19 cellular contexts compared by ENCODE assay signal in genomic region chr1:168907053-168907452, GRCh38.
DNase-seq lines count a peak whose midpoint lies in the region; ATAC-seq, FAIRE-seq and TF ChIP-seq lines count a peak whose summit lies in the region.
"Had no signal": no experiment of that assay in that cellular context is flagged by ENCODE, and none has a peak within 500 bp of the region (broad histone marks: within the 10 kb centered on the region; RNA-seq: fewer than 3 reads in every experiment).

No MANE protein-coding gene starts in this region.

- TF ChIP-seq CTCF in Caco-2 (IDR thresholded peaks at IDR 0.05; ENCODE audit: insufficient read depth in 1 of 2, low read depth in 1 of 2, low read length in 1 of 2, severe bottlenecking in 1 of 2, unreplicated experiment in 1 of 2) (no peak), nephron progenitor cell (IDR thresholded peaks at IDR 0.05) (no peak)

- H3K27ac Mint-ChIP-seq in Caco-2 (ENCODE audit: unreplicated experiment) (peak overlapping the region; percentile 61), nephron progenitor cell (peak overlapping the region; percentile 53)
- H3K27ac Mint-ChIP-seq: activated naive CD8-positive, alpha-beta T cell; activated T-cell treated with anti-CD3 and anti-CD28 coated beads, Interleukin-2, amount 50 U/mL, for 72 hours; neural progenitor cell had no signal

- H3K36me3 Mint-ChIP-seq in Caco-2 (ENCODE audit: insufficient read depth, unreplicated experiment) (no peaks in the 10 kb centered on the region), nephron progenitor cell (ENCODE audit: low read depth) (no peaks in the 10 kb centered on the region)
- H3K36me3 Mint-ChIP-seq: brain, neural progenitor cell had no signal

- CTCF ChIA-PET in Caco-2 (lab: Charles Lee): interaction anchor here (1.2 to 1.5 kb wide), 2 partner anchors 194 to 303 kb away, joined by 3 to 6 read pairs; no protein-coding TSS in a partner anchor

- no peak overlapping the region for H3K4me3 Mint-ChIP-seq in Caco-2 (ENCODE audit: unreplicated experiment)
- H3K4me3 Mint-ChIP-seq in nephron progenitor cell: no peak overlapping the region
- H3K4me3 Mint-ChIP-seq: activated naive CD8-positive, alpha-beta T cell; activated T-cell treated with anti-CD3 and anti-CD28 coated beads, Interleukin-2, amount 50 U/mL, for 72 hours; brain; neural progenitor cell had no signal

- no peak overlapping the region for H3K4me3 ChIP-seq in Caco-2 (ENCODE audit: low read depth, low read length)
- H3K4me3 ChIP-seq: esophagus squamous epithelium, neural progenitor cell had no signal

- peak; percentile 4 for FAIRE-seq in endometrium (lab: Jason Lieb, UNC)
- FAIRE-seq: G401.6 had no signal

- ATAC-seq in GM21528 (IDR thresholded peaks at IDR 0.05; ENCODE audit: low FRiP score, unreplicated experiment): no peak
- ATAC-seq: activated T-cell treated with anti-CD3 and anti-CD28 coated beads, Interleukin-2, amount 50 U/mL, for 72 hours had no signal

- H3K4me1 ChIP-seq in Caco-2: peaks cover 29% of the 10 kb centered on the region
- H3K4me1 ChIP-seq: neural progenitor cell had no signal

- no peaks in the 10 kb centered on the region for H3K36me3 ChIP-seq in Caco-2 (ENCODE audit: control insufficient read depth, insufficient read depth, low read length)
- H3K36me3 ChIP-seq: esophagus squamous epithelium, neural progenitor cell had no signal

- H3K4me1 Mint-ChIP-seq in Caco-2 (ENCODE audit: low read depth, unreplicated experiment): peaks cover 26% of the 10 kb centered on the region
- H3K4me1 Mint-ChIP-seq in nephron progenitor cell: peaks cover 23% of the 10 kb centered on the region

- POLR2A ChIA-PET in Caco-2 (lab: Charles Lee): interaction anchor here (1.2 kb wide), 1 partner anchor 198 kb away, joined by 3 read pairs; no protein-coding TSS in a partner anchor

- no peaks in the 10 kb centered on the region; the same call in 1 of the 2 replicates for H3K9me3 ChIP-seq in Caco-2
- H3K9me3 ChIP-seq: esophagus squamous epithelium had no signal

- H3K27me3 Mint-ChIP-seq in Caco-2 (ENCODE audit: insufficient read depth, unreplicated experiment) (no peaks in the 10 kb centered on the region), nephron progenitor cell (ENCODE audit: low read depth, poor library complexity) (peaks cover 9% of the 10 kb centered on the region)
- H3K27me3 Mint-ChIP-seq: brain had no signal

- H3K27me3 ChIP-seq in Caco-2 (replicated peaks; ENCODE audit: control insufficient read depth, insufficient read depth, low read length): no peaks in the 10 kb centered on the region
- H3K27me3 ChIP-seq: esophagus squamous epithelium, neural progenitor cell had no signal

- intact Hi-C loops in Caco-2 (cut with micrococcal nuclease; ENCODE audit: unreplicated experiment): loop anchor here (1.0 to 5.0 kb wide), 4 partner anchors 32 to 270 kb away; partner anchors contain the start of gene ATP1B1

- DNase-seq in Caco-2: peak; percentile 52 to 67
- DNase-seq in NCI-H1048 (lab: John Stamatoyannopoulos, UW): peak; percentile 66
- no peak for DNase-seq in nephron progenitor cell
- DNase-seq in activated CD4-positive, alpha-beta T cell treated with anti-CD3 and anti-CD28 coated beads for 48 hours: no peak
- DNase-seq in 8988T: no peak
- DNase-seq in T-helper 2 cell: no peak
- DNase-seq: activated T-cell treated with anti-CD3 and anti-CD28 coated beads, Interleukin-2, amount 50 U/mL, for 72 hours; dermis blood vessel endothelial cell; esophagus squamous epithelium; MM.1S; NCI-H1930; RPMI8226; stimulated activated naive CD4-positive, alpha-beta T cell treated with Interleukin-2 at 50 U/mL for 16 hours had no signal

- no TSS peak for BruUV-seq in Caco-2 (replicated peaks; lab: Mats Ljungman, UMichigan)

- peaks cover 11% of the 10 kb centered on the region for H3K9me3 Mint-ChIP-seq in Caco-2 (ENCODE audit: unreplicated experiment)
- H3K9me3 Mint-ChIP-seq in nephron progenitor cell: no peaks in the 10 kb centered on the region
- H3K9me3 Mint-ChIP-seq: activated T-cell treated with anti-CD3 and anti-CD28 coated beads, Interleukin-2, amount 50 U/mL, for 72 hours; neural progenitor cell had no signal

Comparison
In these comparisons a context has a peak if more than half of its experiments do, and no peak if none do; other contexts are left out.
1. DNase-seq: peak in Caco-2 (2 of 2) and NCI-H1048 (single experiment); none in nephron progenitor cell (single experiment), activated CD4-positive, alpha-beta T cell treated with anti-CD3 and anti-CD28 coated beads for 48 hours (single experiment), 8988T (single experiment) and T-helper 2 cell (0 of 5).